15 cellular contexts compared by ENCODE assay signal in genomic region chr5:179777456-179777855, GRCh38.
"Had no signal": no experiment of that assay in that cellular context is flagged by ENCODE, and none has a peak within 500 bp of the region (broad histone marks: within the 10 kb centered on the region; RNA-seq: fewer than 3 reads in every experiment).

No MANE protein-coding gene starts in this region.

- DNase-seq: activated CD4-positive, alpha-beta T cell treated with anti-CD3 and anti-CD28 coated beads, Interleukin-2, amount 50 U/mL, for 4 hours; activated effector memory CD4-positive, alpha-beta T cell treated with anti-CD3 and anti-CD28 coated beads, Interleukin-2, amount 50 U/mL, for 16 hours; activated naive CD4-positive, alpha-beta T cell treated with anti-CD3 and anti-CD28 coated beads, Interleukin-2, amount 50 U/mL, for 16 hours; activated T-cell treated with anti-CD3 and anti-CD28 coated beads for 4 hours; effector CD8-positive, alpha-beta T cell; esophagus squamous epithelium; lower lobe of right lung; stimulated activated CD4-positive, alpha-beta T cell treated with anti-CD3 and anti-CD28 coated beads, Interleukin-2, amount 100 ng/mL, for 24 hours; stomach; upper lobe of right lung had no signal

- FAIRE-seq: bronchial epithelial cell had no signal

- H3K4me3 Mint-ChIP-seq: nephron had no signal

- H3K27me3 ChIP-seq: ascending aorta, esophagus squamous epithelium, right atrium auricular region, stomach, upper lobe of right lung had no signal

- H3K4me3 ChIP-seq: ascending aorta, esophagus squamous epithelium, lower lobe of right lung, prostate gland, right atrium auricular region, stomach, upper lobe of right lung had no signal

- H3K27ac Mint-ChIP-seq: nephron had no signal

- H3K27ac ChIP-seq: ascending aorta, esophagus squamous epithelium, lower lobe of right lung, right atrium auricular region, stomach, upper lobe of right lung had no signal

- H3K4me1 ChIP-seq: ascending aorta, esophagus squamous epithelium, right atrium auricular region had no signal

- H3K9me3 Mint-ChIP-seq: nephron had no signal

- H3K9me3 ChIP-seq: ascending aorta, esophagus squamous epithelium, lower lobe of right lung, prostate gland, right atrium auricular region, stomach, upper lobe of right lung had no signal
